Comparison of ENCODE assay signal across 16 cellular contexts in the genomic region with DNA sequence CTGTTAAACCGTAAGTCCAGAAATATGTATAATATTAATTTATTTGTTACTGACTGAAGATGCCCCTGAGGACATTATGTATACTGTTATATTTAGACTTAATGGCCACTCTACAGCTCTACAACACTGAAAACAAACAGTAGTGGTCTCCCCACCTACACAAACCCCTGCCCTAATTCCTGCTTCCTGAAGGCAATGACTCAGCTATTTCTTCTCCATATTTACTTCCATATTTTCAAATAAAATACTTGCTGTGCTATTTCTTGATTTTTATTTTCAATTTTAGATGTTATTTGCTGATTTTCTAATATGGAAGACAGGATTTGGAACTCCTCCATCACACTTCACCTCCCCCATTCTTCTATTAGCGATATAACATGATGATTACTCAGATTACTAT.
"Had no signal": no experiment of that assay in that cellular context is flagged by ENCODE, and none has a peak within 500 bp of the region (broad histone marks: within the 10 kb centered on the region; RNA-seq: fewer than 3 reads in every experiment).

No MANE protein-coding gene starts in this region.

- H3K27me3 ChIP-seq: gastrocnemius medialis, left lung, testis had no signal

- H3K9ac ChIP-seq: parathyroid adenoma had no signal

- H3K4me2 ChIP-seq: smooth muscle cell had no signal

- H3K4me1 ChIP-seq: gastrocnemius medialis, left lung, parathyroid adenoma, testis had no signal

- H3K36me3 ChIP-seq: gastrocnemius medialis, left lung had no signal

- DNase-seq: activated CD4-positive, alpha-beta T cell treated with anti-CD3 and anti-CD28 coated beads, Interleukin-2, amount 50 U/mL, for 1 hour; activated CD4-positive, CD25-positive, alpha-beta regulatory T cell treated with anti-CD3 and anti-CD28 coated beads, Interleukin-2, amount 50 U/mL, for 72 hours; activated CD8-positive, alpha-beta memory T cell treated with anti-CD3 and anti-CD28 coated beads, Interleukin-2, amount 50 U/mL, for 4 hours; activated gamma-delta T cell; activated T-cell treated with anti-CD3 and anti-CD28 coated beads, Interleukin-2, amount 50 U/mL, for 48 hours; effector CD8-positive, alpha-beta T cell; gastrocnemius medialis; head of caudate nucleus; left lung; stimulated activated CD4-positive, alpha-beta T cell treated with anti-CD3 and anti-CD28 coated beads, Interleukin-4, amount 100 ng/mL, for 24 hours; testis had no signal

- H3K4me3 ChIP-seq: gastrocnemius medialis, left lung, smooth muscle cell, testis had no signal

- H3K9me3 ChIP-seq: testis had no signal

- ATAC-seq: esophagus mucosa; gastrocnemius medialis; left lung; sciatic nerve; stimulated activated memory B cell treated with anti-CD40 and anti-IgM and Interleukin-4, amounts not matched to agents 10 μg/mL and 1 μg/mL and 100 μg/mL, for 72 hours had no signal

- H3K27ac ChIP-seq: gastrocnemius medialis, left lung, parathyroid adenoma, testis had no signal
